In genomic region chr1:204924013-204924759, GRCh38 we compare ENCODE assay signal across 1 cellular context.
TF ChIP-seq lines count a peak whose summit lies in the region.

No MANE protein-coding gene starts in this region.

TF ChIP-seq in K562, 482 proteins besides CTCF, POLR2A, EP300 and RAD21:
- TF ChIP-seq TBL1XR1 (IDR thresholded peaks at IDR 0.05; ENCODE audit: low read length in 2 of 2) (no peak), U2AF2 (optimal IDR thresholded peaks at IDR 0.05; ENCODE audit: low read depth, low read length) (no peak), CEBPB (tag; IDR thresholded peaks at IDR 0.05) (0 out of 2 replicates have a peak, but pooled peaks have one; percentile 2), CHD2 (IDR thresholded peaks at IDR 0.05; ENCODE audit: low read depth, low read length) (no peak), NCOR1 (IDR thresholded peaks at IDR 0.05) (no peak), ARID2 (IDR thresholded peaks at IDR 0.05) (no peak), HIVEP1 (CRISPR knock-in tag; IDR thresholded peaks at IDR 0.05) (no peak)
